13 cellular contexts compared by ENCODE assay signal in the genomic region with DNA sequence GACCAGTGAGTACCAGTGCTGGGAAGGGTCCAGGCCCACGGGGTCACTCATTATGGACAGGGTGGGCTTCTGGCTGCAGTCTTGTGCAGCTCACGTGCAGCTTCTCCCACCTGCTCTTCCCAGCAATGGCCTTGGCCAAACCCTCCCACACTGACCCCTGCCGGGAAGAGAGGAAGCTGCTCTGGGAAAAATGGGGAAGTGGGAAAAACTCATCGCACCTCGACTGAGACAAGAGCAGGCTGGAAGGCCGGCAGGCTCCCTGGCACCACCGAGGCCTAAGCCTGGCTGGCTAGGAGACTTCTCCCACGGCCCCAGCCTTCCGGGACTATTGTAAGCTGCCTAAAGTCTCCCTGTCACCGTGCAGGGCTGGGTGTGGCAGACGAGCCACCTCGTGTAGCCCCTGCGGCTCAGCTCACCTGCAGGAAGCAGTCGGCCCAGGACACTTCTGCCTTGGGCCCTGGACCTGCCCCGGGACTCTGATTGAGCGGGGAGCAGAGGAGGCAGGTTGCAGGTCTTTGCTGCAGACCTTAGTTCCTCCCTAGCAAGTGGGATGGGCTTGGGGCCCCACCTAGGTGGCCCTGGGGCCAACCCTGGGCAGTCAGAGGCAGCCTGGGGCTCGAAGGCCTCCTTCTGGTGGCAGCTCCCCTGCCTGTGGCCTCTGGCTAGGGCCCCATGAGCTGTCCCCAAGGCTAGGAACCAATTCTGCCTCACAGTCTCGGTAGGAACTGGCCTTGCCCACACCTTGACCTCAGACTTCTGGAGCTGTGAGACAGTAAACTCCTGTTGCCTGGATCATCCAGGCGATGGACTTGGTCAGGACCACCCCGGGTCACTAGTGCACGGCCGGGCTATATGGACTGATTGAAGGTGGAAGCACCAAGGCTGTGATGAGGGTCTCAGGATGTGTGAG. TPM values are rescaled to one million over a fixed set of nuclear protein-coding genes. Genes with fewer than 3 reads are reported as not detected.
DNase-seq lines count a peak whose midpoint lies in the region; ATAC-seq and TF ChIP-seq lines count a peak whose summit lies in the region.
"Had no signal": no experiment of that assay in that cellular context is flagged by ENCODE, and none has a peak within 500 bp of the region (broad histone marks: within the 10 kb centered on the region; RNA-seq: fewer than 3 reads in every experiment).

No MANE protein-coding gene starts in this region.

- no peak for ATAC-seq in activated T-cell treated with anti-CD3 and anti-CD28 coated beads, Interleukin-2, amount 50 U/mL, for 4 hours
- ATAC-seq in HG03097 (IDR thresholded peaks at IDR 0.05; ENCODE audit: low FRiP score, unreplicated experiment) (no peak), HG02623 (IDR thresholded peaks at IDR 0.05; ENCODE audit: unreplicated experiment) (no peak)
- ATAC-seq: stimulated activated memory B cell treated with anti-CD40 and anti-IgM and Interleukin-4, amounts not matched to agents 10 μg/mL and 1 μg/mL and 100 μg/mL, for 72 hours; T-helper 17 cell had no signal

- H3K27me3 ChIP-seq in WERI-Rb-1 (ENCODE audit: insufficient read depth, low read depth, severe bottlenecking) (no peaks in the 10 kb centered on the region), spleen (replicated peaks in 1 of 7) (peaks cover 0 to 26% (median 0%) of the 10 kb centered on the region in 7 donors)

- 53 to 69% (median 60%) methylated on average over 15 to 22 of the region's 22 CpGs for WGBS in spleen, 5 donors

- no peaks in the 10 kb centered on the region for H3K4me1 Mint-ChIP-seq in activated T-cell treated with anti-CD3 and anti-CD28 coated beads, Interleukin-2, amount 50 U/mL, for 4 hours (ENCODE audit: low read depth)
- H3K4me1 Mint-ChIP-seq: stimulated activated memory B cell treated with anti-CD40 and anti-IgM and Interleukin-4, amounts not matched to agents 10 μg/mL and 1 μg/mL and 100 μg/mL, for 72 hours; T-helper 17 cell had no signal

- TF ChIP-seq POLR2A in spleen (IDR thresholded peaks at IDR 0.05): no peak

- H3K9me3 Mint-ChIP-seq in activated T-cell treated with anti-CD3 and anti-CD28 coated beads, Interleukin-2, amount 50 U/mL, for 4 hours: no peaks in the 10 kb centered on the region

- H3K36me3 Mint-ChIP-seq in activated T-cell treated with anti-CD3 and anti-CD28 coated beads, Interleukin-2, amount 50 U/mL, for 4 hours (ENCODE audit: insufficient read depth): no peaks in the 10 kb centered on the region
- H3K36me3 Mint-ChIP-seq: stimulated activated memory B cell treated with anti-CD40 and anti-IgM and Interleukin-4, amounts not matched to agents 10 μg/mL and 1 μg/mL and 100 μg/mL, for 72 hours had no signal

- H3K9me3 ChIP-seq in WERI-Rb-1 (ENCODE audit: severe bottlenecking): no peaks in the 10 kb centered on the region
- H3K9me3 ChIP-seq in spleen: no peaks in the 10 kb centered on the region
- H3K9me3 ChIP-seq: A549 had no signal

- TF ChIP-seq CTCF in WERI-Rb-1 (IDR thresholded peaks at IDR 0.05; ENCODE audit: low read depth, low read length) (peak; percentile 73), spleen (IDR thresholded peaks at IDR 0.05 in 8 of 11, conservative IDR thresholded peaks at IDR 0.05 in 3 of 11) (peak in 3 of 11 experiments; percentile 20 to 33 (median 23))

- intact Hi-C loops in spleen (cut with DNase I; ENCODE audit: low total_unique reads): no loop called here

- H3K36me3 ChIP-seq in WERI-Rb-1 (no peaks in the 10 kb centered on the region), spleen (no peaks in the 10 kb centered on the region)

- H3K4me3 ChIP-seq in WERI-Rb-1 (ENCODE audit: low read depth, low read length) (no peak overlapping the region), spleen (no peak overlapping the region)
- H3K4me3 ChIP-seq: A549 had no signal

- H3K27ac ChIP-seq in WERI-Rb-1: no peak overlapping the region
- peak overlapping the region in 1 of 8 donors; percentile 18 for H3K27ac ChIP-seq in spleen
- H3K27ac ChIP-seq: A549 had no signal

- DNase-seq in NCI-H2227 (lab: John Stamatoyannopoulos, UW; ENCODE audit: unreplicated experiment): peak; percentile 38
- DNase-seq in NCI-H2227 treated with DMSO at 0.1 percent for 48 hours (lab: John Stamatoyannopoulos, UW): no peak
- DNase-seq in WERI-Rb-1: peak; percentile 60
- DNase-seq in glomerular visceral epithelial cell (ENCODE audit: extremely low spot score): peak; percentile 13
- DNase-seq in spleen: peak; percentile 65
- no peak for DNase-seq in activated T-cell treated with anti-CD3 and anti-CD28 coated beads, Interleukin-2, amount 50 U/mL, for 4 hours
- DNase-seq: activated naive CD4-positive, alpha-beta T cell; NCI-H2029 treated with DMSO at 0.1 percent for 48 hours; T-helper 17 cell had no signal

- H3K4me3 Mint-ChIP-seq in activated T-cell treated with anti-CD3 and anti-CD28 coated beads, Interleukin-2, amount 50 U/mL, for 4 hours: no peak overlapping the region
- H3K4me3 Mint-ChIP-seq: stimulated activated memory B cell treated with anti-CD40 and anti-IgM and Interleukin-4, amounts not matched to agents 10 μg/mL and 1 μg/mL and 100 μg/mL, for 72 hours; T-helper 17 cell had no signal

- peaks cover 0 to 35% (median 14%) of the 10 kb centered on the region in 6 donors for H3K4me1 ChIP-seq in spleen
- H3K4me1 ChIP-seq: A549 had no signal

- H3K27me3 Mint-ChIP-seq in activated T-cell treated with anti-CD3 and anti-CD28 coated beads, Interleukin-2, amount 50 U/mL, for 4 hours (ENCODE audit: low read depth): peaks cover 2% of the 10 kb centered on the region

RNA-seq across cellular contexts. Expression of a gene that starts 23.1 kb away (rescaled TPM):
- total RNA-seq in spleen: not detected
- polyA plus RNA-seq in spleen: not detected
- not detected for total RNA-seq in activated T-cell treated with anti-CD3 and anti-CD28 coated beads, Interleukin-2, amount 50 U/mL, for 4 hours
- total RNA-seq: T-helper 17 cell had no signal
- polyA plus RNA-seq: A549 had no signal

RNA-seq across cellular contexts. Expression of a gene that starts 30.4 kb away (rescaled TPM):
- total RNA-seq in spleen: 10 to 100 TPM; 37.2 to 91.2 (median 73.3) TPM
- polyA plus RNA-seq in spleen: 10 to 100 TPM in 2 of 3 donors, 1 to 10 TPM in 1; 5.1 to 21.6 (median 10.7) TPM
- 1 to 10 TPM; 2.7 to 5.0 (median 4.0) TPM for total RNA-seq in activated T-cell treated with anti-CD3 and anti-CD28 coated beads, Interleukin-2, amount 50 U/mL, for 4 hours

RNA-seq across cellular contexts. Expression of a gene that starts 36.7 kb away (rescaled TPM):
- total RNA-seq in spleen: 1 to 10 TPM in 2 of 7 donors, under 1 TPM in 2, not detected in 3; 0.41 to 1.9 (median 1.2) TPM
- not detected for polyA plus RNA-seq in spleen
- not detected for total RNA-seq in activated T-cell treated with anti-CD3 and anti-CD28 coated beads, Interleukin-2, amount 50 U/mL, for 4 hours
- total RNA-seq: T-helper 17 cell had no signal
- polyA plus RNA-seq: A549 had no signal

Comparison
In these comparisons a context has a peak if more than half of its experiments do, and no peak if none do; other contexts are left out.
1. DNase-seq: peak in NCI-H2227 (single experiment), WERI-Rb-1 (single experiment), glomerular visceral epithelial cell (single experiment) and spleen (single experiment); none in NCI-H2227 treated with DMSO at 0.1 percent for 48 hours (single experiment) and activated T-cell treated with anti-CD3 and anti-CD28 coated beads, Interleukin-2, amount 50 U/mL, for 4 hours (single experiment).
2. RNA of a gene that starts 30.4 kb away (total RNA-seq): 37.2 to 91.2 TPM in spleen; 2.7 to 5.0 TPM in activated T-cell treated with anti-CD3 and anti-CD28 coated beads, Interleukin-2, amount 50 U/mL, for 4 hours; every median in the first group is over 4 times any median in the second.